Comparison of ENCODE assay signal across 31 cellular contexts in the genomic region with DNA sequence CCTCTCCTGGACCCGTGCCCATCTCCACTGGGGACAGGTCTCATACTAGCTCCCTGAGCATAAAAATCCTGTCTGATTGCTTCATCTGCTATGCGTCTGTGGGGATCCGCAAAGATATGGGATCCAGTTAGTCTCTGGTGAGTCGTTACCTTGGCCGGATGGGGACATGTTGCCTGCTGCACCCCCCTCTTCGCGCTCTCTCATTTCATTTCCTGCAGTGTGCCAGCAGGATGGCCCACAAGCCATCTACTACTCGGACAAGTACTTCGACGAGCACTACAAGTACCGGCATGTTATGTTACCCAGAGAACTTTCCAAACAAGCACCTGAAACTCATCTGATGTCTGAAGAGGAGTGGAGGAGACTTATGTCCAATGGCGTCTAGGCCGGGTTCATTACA.
"Had no signal": no experiment of that assay in that cellular context is flagged by ENCODE, and none has a peak within 500 bp of the region (broad histone marks: within the 10 kb centered on the region; RNA-seq: fewer than 3 reads in every experiment).

No MANE protein-coding gene starts in this region.

- H3K27me3 ChIP-seq: esophagus squamous epithelium, heart right ventricle, neutrophil, right lobe of liver, stomach, tibial artery had no signal

- H2AFZ ChIP-seq: parathyroid adenoma had no signal

- H3K79me2 ChIP-seq: parathyroid adenoma had no signal

- H3K9me3 Mint-ChIP-seq: dendritic cell treated with granulocyte-macrophage colony-stimulating factor and Interleukin-4, amounts not matched to agents 40 ng/mL and 50 ng/mL, for 4 days; memory B cell; natural killer cell; stimulated activated effector memory CD8-positive, alpha-beta T cell treated with anti-CD3 and anti-CD28 coated beads, Interleukin-12 subunit alpha, Interleukin-12 subunit beta, amount 100 ng/mL, for 72 hours; type B pancreatic cell had no signal

- H3K27ac Mint-ChIP-seq: dendritic cell treated with granulocyte-macrophage colony-stimulating factor and Interleukin-4, amounts not matched to agents 40 ng/mL and 50 ng/mL, for 4 days; memory B cell; natural killer cell; progenitor cell of endocrine pancreas; stimulated activated effector memory CD8-positive, alpha-beta T cell treated with anti-CD3 and anti-CD28 coated beads, Interleukin-12 subunit alpha, Interleukin-12 subunit beta, amount 100 ng/mL, for 72 hours; type B pancreatic cell had no signal

- H3K4me1 Mint-ChIP-seq: memory B cell; stimulated activated effector memory CD8-positive, alpha-beta T cell treated with anti-CD3 and anti-CD28 coated beads, Interleukin-12 subunit alpha, Interleukin-12 subunit beta, amount 100 ng/mL, for 72 hours had no signal

- H3K9me3 ChIP-seq: esophagus squamous epithelium, lower lobe of right lung, neutrophil, right lobe of liver had no signal

- H3K27me3 Mint-ChIP-seq: memory B cell, progenitor cell of endocrine pancreas, type B pancreatic cell had no signal

- H3K4me3 ChIP-seq: esophagus squamous epithelium, heart right ventricle, lower lobe of right lung, right lobe of liver, smooth muscle cell, stomach, tibial artery had no signal

- FAIRE-seq: colon, endothelial cell of umbilical vein had no signal

- DNase-seq: effector CD8-positive, alpha-beta T cell; erythroblast; esophagus squamous epithelium; foreskin melanocyte; glutamatergic neuron; heart right ventricle; hippocampal formation; islet precursor cell; kidney glomerular epithelial cell; left colon; left ventricle myocardium superior; lower lobe of right lung; natural killer cell; right lobe of liver; stimulated activated CD4-positive, alpha-beta T cell treated with anti-CD3 and anti-CD28 coated beads, Interleukin-12 subunit alpha, Interleukin-12 subunit beta, amount 100 ng/mL, for 4 hours; stimulated activated CD4-positive, alpha-beta T cell treated with anti-CD3 and anti-CD28 coated beads, Interleukin-1b, Interleukin-23, amount 100 ng/mL, for 48 hours; stimulated activated CD4-positive, alpha-beta T cell treated with anti-CD3 and anti-CD28 coated beads, Interleukin-4, amount 100 ng/mL, for 24 hours; stimulated activated naive CD4-positive, alpha-beta T cell treated with Interleukin-2 at 50 U/mL for 16 hours; stomach; tibial artery had no signal

- H3K4me1 ChIP-seq: esophagus squamous epithelium, lower lobe of right lung, parathyroid adenoma had no signal

- H3K4me2 ChIP-seq: smooth muscle cell had no signal

- H3K4me3 Mint-ChIP-seq: dendritic cell treated with granulocyte-macrophage colony-stimulating factor and Interleukin-4, amounts not matched to agents 40 ng/mL and 50 ng/mL, for 4 days; memory B cell; natural killer cell; neural crest cell; stimulated activated effector memory CD8-positive, alpha-beta T cell treated with anti-CD3 and anti-CD28 coated beads, Interleukin-12 subunit alpha, Interleukin-12 subunit beta, amount 100 ng/mL, for 72 hours; type B pancreatic cell had no signal

- H3K36me3 Mint-ChIP-seq: memory B cell; natural killer cell; stimulated activated effector memory CD8-positive, alpha-beta T cell treated with anti-CD3 and anti-CD28 coated beads, Interleukin-12 subunit alpha, Interleukin-12 subunit beta, amount 100 ng/mL, for 72 hours; type B pancreatic cell had no signal

- H3K27ac ChIP-seq: esophagus squamous epithelium, heart right ventricle, lower lobe of right lung, neutrophil, parathyroid adenoma, right lobe of liver, stomach, tibial artery had no signal

- H3K36me3 ChIP-seq: esophagus squamous epithelium, heart right ventricle, lower lobe of right lung, neutrophil, right lobe of liver, stomach, tibial artery had no signal

- H3K9ac ChIP-seq: parathyroid adenoma had no signal
